In the genomic region with DNA sequence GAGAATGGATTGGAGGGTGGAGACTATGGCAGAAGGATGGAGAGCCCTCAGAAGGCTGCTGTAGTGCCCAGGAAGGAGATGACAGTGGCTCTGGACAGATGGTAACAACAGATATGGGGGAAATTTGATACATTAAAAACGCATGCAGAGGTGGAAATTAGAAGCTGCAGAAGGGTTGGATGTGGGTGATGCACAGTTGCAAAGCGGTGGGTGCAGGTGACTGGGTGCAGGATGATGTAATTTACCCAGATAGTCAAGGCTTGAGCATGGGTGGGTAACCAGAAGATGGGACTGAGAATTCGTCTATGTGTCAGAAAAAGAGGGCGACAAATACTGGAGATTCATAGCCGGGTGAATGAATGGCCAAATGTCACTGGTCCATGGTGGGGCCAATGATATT, we compare ENCODE assay signal across 1 cellular context.
TF ChIP-seq lines count a peak whose summit lies in the region.

No MANE protein-coding gene starts in this region.

TF ChIP-seq in K562, 482 proteins besides CTCF, POLR2A, EP300 and RAD21:
- TF ChIP-seq, protein P1, sequence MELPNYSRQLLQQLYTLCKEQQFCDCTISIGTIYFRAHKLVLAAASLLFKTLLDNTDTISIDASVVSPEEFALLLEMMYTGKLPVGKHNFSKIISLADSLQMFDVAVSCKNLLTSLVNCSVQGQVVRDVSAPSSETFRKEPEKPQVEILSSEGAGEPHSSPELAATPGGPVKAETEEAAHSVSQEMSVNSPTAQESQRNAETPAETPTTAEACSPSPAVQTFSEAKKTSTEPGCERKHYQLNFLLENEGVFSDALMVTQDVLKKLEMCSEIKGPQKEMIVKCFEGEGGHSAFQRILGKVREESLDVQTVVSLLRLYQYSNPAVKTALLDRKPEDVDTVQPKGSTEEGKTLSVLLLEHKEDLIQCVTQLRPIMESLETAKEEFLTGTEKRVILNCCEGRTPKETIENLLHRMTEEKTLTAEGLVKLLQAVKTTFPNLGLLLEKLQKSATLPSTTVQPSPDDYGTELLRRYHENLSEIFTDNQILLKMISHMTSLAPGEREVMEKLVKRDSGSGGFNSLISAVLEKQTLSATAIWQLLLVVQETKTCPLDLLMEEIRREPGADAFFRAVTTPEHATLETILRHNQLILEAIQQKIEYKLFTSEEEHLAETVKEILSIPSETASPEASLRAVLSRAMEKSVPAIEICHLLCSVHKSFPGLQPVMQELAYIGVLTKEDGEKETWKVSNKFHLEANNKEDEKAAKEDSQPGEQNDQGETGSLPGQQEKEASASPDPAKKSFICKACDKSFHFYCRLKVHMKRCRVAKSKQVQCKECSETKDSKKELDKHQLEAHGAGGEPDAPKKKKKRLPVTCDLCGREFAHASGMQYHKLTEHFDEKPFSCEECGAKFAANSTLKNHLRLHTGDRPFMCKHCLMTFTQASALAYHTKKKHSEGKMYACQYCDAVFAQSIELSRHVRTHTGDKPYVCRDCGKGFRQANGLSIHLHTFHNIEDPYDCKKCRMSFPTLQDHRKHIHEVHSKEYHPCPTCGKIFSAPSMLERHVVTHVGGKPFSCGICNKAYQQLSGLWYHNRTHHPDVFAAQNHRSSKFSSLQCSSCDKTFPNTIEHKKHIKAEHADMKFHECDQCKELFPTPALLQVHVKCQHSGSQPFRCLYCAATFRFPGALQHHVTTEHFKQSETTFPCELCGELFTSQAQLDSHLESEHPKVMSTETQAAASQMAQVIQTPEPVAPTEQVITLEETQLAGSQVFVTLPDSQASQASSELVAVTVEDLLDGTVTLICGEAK (IDR thresholded peaks at IDR 0.05), result 0 out of 2 replicates have a peak, but pooled peaks have one; percentile 1
- TF ChIP-seq, protein P1 (CRISPR knock-in tag; IDR thresholded peaks at IDR 0.05), result no peak
- TF ChIP-seq SIN3B (IDR thresholded peaks at IDR 0.05; ENCODE audit: low read depth), result no peak
